ENCODE assay signal across 9 cellular contexts in the genomic region with DNA sequence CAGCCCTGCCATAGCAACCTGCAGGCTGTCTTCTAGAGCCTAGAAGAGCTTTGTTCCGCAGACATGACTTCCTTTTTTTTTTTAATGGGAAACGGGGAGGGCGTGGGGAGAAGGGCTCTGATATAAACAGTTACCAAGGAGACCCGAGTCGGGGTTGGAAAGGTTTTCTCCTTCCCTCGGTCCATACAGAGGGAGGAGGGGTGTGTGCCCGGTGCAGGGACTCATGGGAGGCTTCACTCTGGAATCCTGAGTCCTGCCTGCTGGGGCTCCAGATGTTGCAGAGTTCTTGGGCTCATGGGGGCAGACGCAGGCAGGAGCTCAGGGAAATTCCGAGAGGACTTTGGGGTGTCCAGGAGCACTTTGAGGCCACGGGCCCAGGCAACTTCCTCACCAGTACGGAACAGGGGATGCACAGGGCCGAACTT. TPM values are rescaled to one million over a fixed set of nuclear protein-coding genes. Genes with fewer than 3 reads are reported as not detected.
A peak's percentile ranks its signal among the peaks of the same experiment; 100 is the strongest.
DNase-seq lines count a peak whose midpoint lies in the region; ATAC-seq, FAIRE-seq and TF ChIP-seq lines count a peak whose summit lies in the region.
"Had no signal": no experiment of that assay in that cellular context is flagged by ENCODE, and none has a peak within 500 bp of the region (broad histone marks: within the 10 kb centered on the region; RNA-seq: fewer than 3 reads in every experiment).

No MANE protein-coding gene starts in this region.

- H3K36me3 ChIP-seq in left ventricle myocardium inferior (peaks cover 7% of the 10 kb centered on the region), gastrocnemius medialis (peaks cover 0 to 2% of the 10 kb centered on the region in 2 donors)

- peak; percentile 88 for DNase-seq in KBM-7
- DNase-seq in UCSD-AML1 (lab: John Stamatoyannopoulos, UW; ENCODE audit: unreplicated experiment) = peak; percentile 12
- no peak for DNase-seq in left ventricle myocardium inferior
- peak in 1 of 2 donors; percentile 27 for DNase-seq in gastrocnemius medialis
- DNase-seq in germinal center (ENCODE audit: low spot score) = no peak
- DNase-seq in GM19239 (ENCODE audit: insufficient read length, low spot score) = no peak
- DNase-seq in GM13977 (ENCODE audit: low spot score) = no peak

- intact Hi-C loops in left ventricle myocardium inferior (cut with micrococcal nuclease) = no loop called here
- intact Hi-C loops in gastrocnemius medialis (cut with DNase I; ENCODE audit: low total_unique reads) = loop anchor here (2.0 to 10.0 kb wide), 3 partner anchors 41 to 1483 kb away; partner anchors contain the start of gene POR

- H3K27me3 ChIP-seq in left ventricle myocardium inferior (ENCODE audit: low read depth) = no peaks in the 10 kb centered on the region
- no peaks in the 10 kb centered on the region for H3K27me3 ChIP-seq in gastrocnemius medialis

- TF ChIP-seq POLR2A in gastrocnemius medialis (IDR thresholded peaks at IDR 0.05) = no peak

- TF ChIP-seq CTCF in left ventricle myocardium inferior (IDR thresholded peaks at IDR 0.05; ENCODE audit: borderline replicate concordance) (no peak), gastrocnemius medialis (IDR thresholded peaks at IDR 0.05 in 4 of 5, conservative IDR thresholded peaks at IDR 0.05 in 1 of 5) (no peak), GM13977 (IDR thresholded peaks at IDR 0.05; ENCODE audit: extremely low read depth, insufficient read depth, missing control alignments) (no peak)

- H3K4me1 ChIP-seq in left ventricle myocardium inferior (peaks cover 91% of the 10 kb centered on the region), gastrocnemius medialis (peaks cover 71 to 87% of the 10 kb centered on the region in 2 donors)

- peak overlapping the region; percentile 34 for H3K4me3 ChIP-seq in left ventricle myocardium inferior
- no peak overlapping the region for H3K4me3 ChIP-seq in gastrocnemius medialis

- ATAC-seq in gastrocnemius medialis (no peak), HG02623 (IDR thresholded peaks at IDR 0.05; ENCODE audit: unreplicated experiment) (no peak)

- FAIRE-seq in GM19239 (lab: Jason Lieb, UNC) = no peak
- FAIRE-seq: endometrium had no signal

- in situ Hi-C loops in KBM-7 (cut with MboI; ENCODE audit: low pct_unique_long_range_greater_than_20kb, low sequenced_read_pairs) (no loop called here), gastrocnemius medialis (cut with MboI; ENCODE audit: low sequenced_read_pairs in 4 of 4) (no loop called here), GM13977 (cut with MboI; ENCODE audit: low pct_unique_long_range_greater_than_20kb, low sequenced_read_pairs, unreplicated experiment) (no loop called here)

- no peaks in the 10 kb centered on the region for H3K9me3 ChIP-seq in left ventricle myocardium inferior (replicated peaks)
- no peaks in the 10 kb centered on the region for H3K9me3 ChIP-seq in gastrocnemius medialis

- H3K27ac ChIP-seq in left ventricle myocardium inferior (replicated peaks) (peak overlapping the region; percentile 89), gastrocnemius medialis (peak overlapping the region; percentile 91 to 97 (median 94))

RNA-seq across cellular contexts. Expression of gene TMEM120A, which starts 26.8 kb away (rescaled TPM):
- total RNA-seq in left ventricle myocardium inferior (163 TPM), gastrocnemius medialis (10 to 100 TPM; 21.3 to 56.7 (median 38.2) TPM)

RNA-seq across cellular contexts. Expression of gene POR, which starts 52.6 kb away (rescaled TPM):
- total RNA-seq in left ventricle myocardium inferior (72.9 TPM), gastrocnemius medialis (100 to 1,000 TPM in 3 of 4 donors, 10 to 100 TPM in 1; 85.7 to 218 (median 115) TPM)

Comparison
In these comparisons a context has a peak if more than half of its experiments do, and no peak if none do; other contexts are left out.
1. DNase-seq: peak in KBM-7 (single experiment) and UCSD-AML1 (single experiment); none in left ventricle myocardium inferior (single experiment), germinal center (single experiment), GM19239 (single experiment) and GM13977 (single experiment).